In the genomic region with DNA sequence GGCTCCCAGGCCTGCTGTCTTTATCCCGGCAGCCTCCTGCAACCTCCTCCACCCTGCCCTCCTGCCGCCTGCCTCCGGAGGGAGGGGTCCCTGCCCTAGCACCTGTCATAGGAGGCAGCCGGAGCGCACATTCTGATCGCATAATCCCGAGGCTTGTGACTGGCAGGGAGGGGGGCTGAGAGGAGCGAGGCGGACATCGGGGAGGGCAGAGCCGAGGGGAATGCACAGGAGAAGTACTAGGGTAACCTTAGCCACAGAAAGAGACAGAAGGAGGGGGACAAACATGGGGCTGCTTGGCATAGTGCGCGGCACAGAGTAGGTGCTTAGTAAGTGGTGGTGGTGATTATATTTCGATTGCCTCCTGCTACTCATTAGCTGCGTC, we compare ENCODE assay signal across 19 cellular contexts. TPM values are rescaled to one million over a fixed set of nuclear protein-coding genes. Genes with fewer than 3 reads are reported as not detected.
DNase-seq lines count a peak whose midpoint lies in the region; ATAC-seq, FAIRE-seq and TF ChIP-seq lines count a peak whose summit lies in the region.
"Had no signal": no experiment of that assay in that cellular context is flagged by ENCODE, and none has a peak within 500 bp of the region (broad histone marks: within the 10 kb centered on the region; RNA-seq: fewer than 3 reads in every experiment).

No MANE protein-coding gene starts in this region.

- DNase-seq in NCI-H146 (lab: John Stamatoyannopoulos, UW), result peak; percentile 31
- no peak for DNase-seq in NCI-H146 treated with DMSO at 0.1 percent for 48 hours (lab: John Stamatoyannopoulos, UW; ENCODE audit: unreplicated experiment)
- DNase-seq in RWPE2 (ENCODE audit: low spot score), result no peak
- peak; percentile 33 for DNase-seq in kidney
- DNase-seq in retina, result peak; percentile 44
- no peak for DNase-seq in HuH-7 (ENCODE audit: low spot score)
- DNase-seq in HepG2 (ENCODE audit: low spot score), result no peak
- no peak for DNase-seq in D721Med (ENCODE audit: insufficient read length, low spot score)
- DNase-seq: activated naive CD8-positive, alpha-beta T cell treated with anti-CD3 and anti-CD28 coated beads, Interleukin-2, amount 50 U/mL, for 24 hours; brain microvascular endothelial cell; left colon; NCI-H1105 treated with DMSO at 0.1 percent for 48 hours; stimulated activated naive CD8-positive, alpha-beta T cell treated with anti-CD3 and anti-CD28 coated beads, Interleukin-15, amount 100 ng/mL, for 72 hours; transverse colon had no signal

- TF ChIP-seq POLR2A in HepG2 (IDR thresholded peaks at IDR 0.05; ENCODE audit: insufficient read depth in 1 of 2, low read depth in 2 of 2, low read length in 2 of 2), result no peak

- H3K79me2 ChIP-seq in HepG2 (ENCODE audit: insufficient read depth, low read length), result no peaks in the 10 kb centered on the region

- TF ChIP-seq CTCF in RWPE2 (IDR thresholded peaks at IDR 0.05; ENCODE audit: poor library complexity, severe bottlenecking), result no peak
- no peak for TF ChIP-seq CTCF in kidney (IDR thresholded peaks at IDR 0.05; ENCODE audit: borderline replicate concordance, extremely low read depth, insufficient read depth)
- TF ChIP-seq CTCF in HepG2 (CRISPR knock-in tag; IDR thresholded peaks at IDR 0.05), result no peak
- TF ChIP-seq CTCF in D721Med (IDR thresholded peaks at IDR 0.05; ENCODE audit: insufficient read depth, missing control alignments), result no peak

- no peak overlapping the region for H3K4me2 ChIP-seq in HepG2 (ENCODE audit: low read depth, low read length)
- H3K4me2 ChIP-seq: BLaER1 treated with 17β-estradiol and CSF1 and Interleukin-3, amounts not matched to agents 10 nM and 100 nM had no signal

- H3K27ac ChIP-seq in RWPE2 (ENCODE audit: poor library complexity, severe bottlenecking) (no peak overlapping the region), kidney (ENCODE audit: low read depth in 2 of 2, low read length in 2 of 2) (no peak overlapping the region), HepG2 (ENCODE audit: extremely low read length, insufficient read depth, low read length) (no peak overlapping the region)
- H3K27ac ChIP-seq: BLaER1 treated with 17β-estradiol and CSF1 and Interleukin-3, amounts not matched to agents 10 nM and 100 nM; brain microvascular endothelial cell; transverse colon had no signal

- in situ Hi-C loops in HepG2 (cut with HindIII; ENCODE audit: extremely low pct_ligation_motif_present, low pct_unique_long_range_greater_than_20kb), result loop anchor here (25.0 kb wide), 2 partner anchors 93 to 568 kb away; no protein-coding TSS in a partner anchor

- BruUV-seq in HepG2 (replicated peaks; lab: Mats Ljungman, UMichigan), result no TSS peak

- no peak for TF ChIP-seq RAD21 in HepG2 (CRISPR knock-in tag; IDR thresholded peaks at IDR 0.05)

- H3K4me3 ChIP-seq in RWPE2 (ENCODE audit: severe bottlenecking), result no peak overlapping the region
- no peak overlapping the region for H3K4me3 ChIP-seq in kidney (ENCODE audit: low read length in 2 of 2)
- H3K4me3 ChIP-seq in HepG2 (replicated peaks in 1 of 3; ENCODE audit: insufficient read depth in 1 of 3, low read depth in 2 of 3, low read length in 3 of 3), result no peak overlapping the region
- H3K4me3 ChIP-seq: BLaER1 treated with 17β-estradiol and CSF1 and Interleukin-3, amounts not matched to agents 10 nM and 100 nM; transverse colon had no signal

- 0 out of 2 replicates have a peak, but pooled peaks cover 2% of the 10 kb centered on the region for H4K20me1 ChIP-seq in HepG2 (ENCODE audit: insufficient read depth, low read length)

- H3K9me3 ChIP-seq in RWPE2 (ENCODE audit: severe bottlenecking) (no peaks in the 10 kb centered on the region), kidney (ENCODE audit: control insufficient read depth in 1 of 2, low read length in 2 of 2) (no peaks in the 10 kb centered on the region), HepG2 (ENCODE audit: low read length) (no peaks in the 10 kb centered on the region)
- H3K9me3 ChIP-seq: transverse colon had no signal

- CTCF ChIA-PET in HepG2 (lab: Yijun Ruan, JAX; ENCODE audit: low intra/inter-chr PET ratio, low total read pairs), result no interaction called here

- FAIRE-seq in kidney (lab: Jason Lieb, UNC) (no peak), HepG2 (lab: Jason Lieb, UNC) (no peak), D721Med (lab: Jason Lieb, UNC) (no peak)
- FAIRE-seq: endothelial cell of umbilical vein had no signal

- TF ChIP-seq EP300 in HepG2 (IDR thresholded peaks at IDR 0.05; ENCODE audit: low read depth in 2 of 2, low read length in 2 of 2) (no peak), HepG2 (CRISPR knock-in tag; IDR thresholded peaks at IDR 0.05; ENCODE audit: borderline replicate concordance) (no peak)

- H3K4me1 ChIP-seq in RWPE2 (ENCODE audit: insufficient read depth, poor library complexity, severe bottlenecking) (no peaks in the 10 kb centered on the region), kidney (ENCODE audit: control insufficient read depth in 1 of 2, insufficient read depth in 1 of 2, low read depth in 1 of 2, low read length in 2 of 2) (peaks cover 0 to 7% of the 10 kb centered on the region in 2 donors), HepG2 (ENCODE audit: insufficient read depth, low read length) (peaks cover 17% of the 10 kb centered on the region)

- intact Hi-C loops in kidney (cut with DNase I) (no loop called here), HepG2 (cut with micrococcal nuclease; ENCODE audit: unreplicated experiment) (no loop called here)

- POLR2A ChIA-PET in HepG2 (lab: Yijun Ruan, JAX), result no interaction called here

- WGBS in HepG2 (ENCODE audit: low lambda C conversion rate), result 3% methylated on average over 12 of the region's 15 CpGs

- H3K9ac ChIP-seq in kidney (ENCODE audit: low read length in 2 of 2) (no peak overlapping the region), HepG2 (ENCODE audit: insufficient read depth, low read depth, low read length) (no peak overlapping the region)
- H3K9ac ChIP-seq: BLaER1 treated with 17β-estradiol and CSF1 and Interleukin-3, amounts not matched to agents 10 nM and 100 nM had no signal

- H3K27me3 ChIP-seq in RWPE2 (ENCODE audit: insufficient read depth, poor library complexity, severe bottlenecking), result peaks cover 100% of the 10 kb centered on the region
- peaks cover 12 to 96% of the 10 kb centered on the region in 2 experiments for H3K27me3 ChIP-seq in HepG2 (ENCODE audit: control insufficient read depth in 1 of 2, insufficient read depth in 2 of 2, low read length in 2 of 2)

- H3K36me3 ChIP-seq in RWPE2 (ENCODE audit: low read depth) (no peaks in the 10 kb centered on the region), kidney (ENCODE audit: control insufficient read depth in 1 of 2, insufficient read depth in 2 of 2, low read length in 2 of 2) (no peaks in the 10 kb centered on the region), HepG2 (replicated peaks in 1 of 2; ENCODE audit: control insufficient read depth in 1 of 2, insufficient read depth in 2 of 2, low read length in 2 of 2) (no peaks in the 10 kb centered on the region)
- H3K36me3 ChIP-seq: BLaER1 treated with 17β-estradiol and CSF1 and Interleukin-3, amounts not matched to agents 10 nM and 100 nM; brain microvascular endothelial cell; transverse colon had no signal

- ATAC-seq in RWPE2 (ENCODE audit: low read depth), result 0 out of 3 replicates have a peak, but pooled peaks have one; percentile 4
- ATAC-seq in HepG2, result no peak
- ATAC-seq: activated CD4-positive, CD25-positive, alpha-beta regulatory T cell treated with anti-CD3 and anti-CD28 coated beads, Interleukin-2, amount 50 U/mL, for 24 hours; activated naive CD8-positive, alpha-beta T cell treated with anti-CD3 and anti-CD28 coated beads, Interleukin-2, amount 50 U/mL, for 24 hours; left colon; stimulated activated naive CD8-positive, alpha-beta T cell treated with anti-CD3 and anti-CD28 coated beads, Interleukin-15, amount 100 ng/mL, for 72 hours had no signal

- H2AFZ ChIP-seq in HepG2 (ENCODE audit: low read length), result no peak overlapping the region

TF ChIP-seq in HepG2, 621 proteins besides CTCF, POLR2A, EP300 and RAD21 (continues in another document):
- TF ChIP-seq, protein P1, sequence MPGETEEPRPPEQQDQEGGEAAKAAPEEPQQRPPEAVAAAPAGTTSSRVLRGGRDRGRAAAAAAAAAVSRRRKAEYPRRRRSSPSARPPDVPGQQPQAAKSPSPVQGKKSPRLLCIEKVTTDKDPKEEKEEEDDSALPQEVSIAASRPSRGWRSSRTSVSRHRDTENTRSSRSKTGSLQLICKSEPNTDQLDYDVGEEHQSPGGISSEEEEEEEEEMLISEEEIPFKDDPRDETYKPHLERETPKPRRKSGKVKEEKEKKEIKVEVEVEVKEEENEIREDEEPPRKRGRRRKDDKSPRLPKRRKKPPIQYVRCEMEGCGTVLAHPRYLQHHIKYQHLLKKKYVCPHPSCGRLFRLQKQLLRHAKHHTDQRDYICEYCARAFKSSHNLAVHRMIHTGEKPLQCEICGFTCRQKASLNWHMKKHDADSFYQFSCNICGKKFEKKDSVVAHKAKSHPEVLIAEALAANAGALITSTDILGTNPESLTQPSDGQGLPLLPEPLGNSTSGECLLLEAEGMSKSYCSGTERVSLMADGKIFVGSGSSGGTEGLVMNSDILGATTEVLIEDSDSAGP (CRISPR knock-in tag; IDR thresholded peaks at IDR 0.05; ENCODE audit: borderline replicate concordance), result no peak

RNA-seq across cellular contexts. Expression of a gene that starts 9.2 kb away (rescaled TPM):
- total RNA-seq in kidney (0.16 TPM), HepG2 (2016; rRNA removed; fragmentation: Illumina TruSeq; extraction: Trizol) (not detected in 2 replicates)
- polyA plus RNA-seq in kidney (ENCODE audit: insufficient read depth, low read depth, low replicate concordance) (0.09 TPM), HepG2 (2011; rRNA removed) (not detected in 2 replicates)
- not detected in 2 replicates for total RNA-seq in HepG2 (2016; cell fraction: cytosol; rRNA removed; fragmentation: Illumina TruSeq; extraction: Trizol; ENCODE audit: low read depth)
- not detected in 2 replicates for total RNA-seq in HepG2 (2016; cell fraction: insoluble cytoplasmic fraction; rRNA removed; fragmentation: Illumina TruSeq; extraction: Trizol)
- total RNA-seq in HepG2 (2016; cell fraction: membrane; rRNA removed; fragmentation: Illumina TruSeq; extraction: Trizol), result not detected in 2 replicates
- not detected in 2 replicates for total RNA-seq in HepG2 (2016; cell fraction: nucleus; rRNA removed; fragmentation: Illumina TruSeq; extraction: Trizol)
- not detected in 2 replicates for polyA plus RNA-seq in HepG2 (2011; cell fraction: cytosol; rRNA removed)
- polyA plus RNA-seq in HepG2 (2011; cell fraction: nucleus; rRNA removed), result not detected in 2 replicates
- 0.07 TPM in 1 of 2 replicates, not detected in the other for polyA plus RNA-seq in HepG2 (2012)
- not detected in 2 replicates for polyA plus RNA-seq in HepG2 (2016; cell fraction: cytosol; fragmentation: Illumina TruSeq; extraction: Trizol; ENCODE audit: low read depth)
- not detected in 2 replicates for polyA plus RNA-seq in HepG2 (2016; cell fraction: insoluble cytoplasmic fraction; fragmentation: Illumina TruSeq; extraction: Trizol; ENCODE audit: low read depth)
- not detected in 2 replicates for polyA plus RNA-seq in HepG2 (2016; cell fraction: membrane; fragmentation: Illumina TruSeq; extraction: Trizol; ENCODE audit: low read depth)
- polyA plus RNA-seq in HepG2 (2016; cell fraction: nucleus; fragmentation: Illumina TruSeq; extraction: Trizol; ENCODE audit: insufficient read depth, low read depth), result not detected in 2 replicates
- polyA minus RNA-seq in HepG2 (2011; rRNA and poly(A)+ RNA removed; ENCODE audit: low replicate concordance), result not detected in 2 replicates
- not detected in 2 replicates for polyA minus RNA-seq in HepG2 (2011; cell fraction: cytosol; rRNA and poly(A)+ RNA removed)
- polyA minus RNA-seq in HepG2 (2011; cell fraction: nucleus; rRNA and poly(A)+ RNA removed), result not detected in 2 replicates
- total RNA-seq: endothelial cell of umbilical vein, left colon, LHCN-M2, mononuclear cell, transverse colon had no signal
- polyA plus RNA-seq: endothelial cell of umbilical vein had no signal

Comparison
In these comparisons a context has a peak if more than half of its experiments do, and no peak if none do; other contexts are left out.
1. DNase-seq: peak in NCI-H146 (single experiment), kidney (single experiment) and retina (single experiment); none in NCI-H146 treated with DMSO at 0.1 percent for 48 hours (single experiment), RWPE2 (single experiment), HuH-7 (single experiment), HepG2 (single experiment) and D721Med (single experiment).